In genomic region chr5:172503925-172504730, GRCh38 we compare ENCODE assay signal across 12 cellular contexts. TPM values are rescaled to one million over a fixed set of nuclear protein-coding genes. Genes with fewer than 3 reads are reported as not detected.
DNase-seq lines count a peak whose midpoint lies in the region; ATAC-seq lines count a peak whose summit lies in the region.
"Had no signal": no experiment of that assay in that cellular context is flagged by ENCODE, and none has a peak within 500 bp of the region (broad histone marks: within the 10 kb centered on the region; RNA-seq: fewer than 3 reads in every experiment).

No MANE protein-coding gene starts in this region.

- no peaks in the 10 kb centered on the region for H3K4me1 Mint-ChIP-seq in activated CD4-positive, alpha-beta memory T cell treated with anti-CD3 and anti-CD28 coated beads, Interleukin-2, amount 10 ng/mL, durations not matched to agents 7 days and 5 days
- no peaks in the 10 kb centered on the region for H3K4me1 Mint-ChIP-seq in activated CD4-positive, alpha-beta memory T cell treated with anti-CD3 and anti-CD28 coated beads for 36 hours (ENCODE audit: low read depth)
- H3K4me1 Mint-ChIP-seq: activated naive CD8-positive, alpha-beta T cell treated with anti-CD3 and anti-CD28 coated beads for 36 hours had no signal

- H3K9me3 Mint-ChIP-seq in activated CD4-positive, alpha-beta memory T cell treated with anti-CD3 and anti-CD28 coated beads, Interleukin-2, amount 10 ng/mL, durations not matched to agents 7 days and 5 days, result no peaks in the 10 kb centered on the region
- no peaks in the 10 kb centered on the region for H3K9me3 Mint-ChIP-seq in activated CD4-positive, alpha-beta memory T cell treated with anti-CD3 and anti-CD28 coated beads for 36 hours
- H3K9me3 Mint-ChIP-seq: activated naive CD8-positive, alpha-beta T cell treated with anti-CD3 and anti-CD28 coated beads for 36 hours had no signal

- no peak for ATAC-seq in GM21381 (IDR thresholded peaks at IDR 0.05; ENCODE audit: unreplicated experiment)

- H3K27ac Mint-ChIP-seq in activated CD4-positive, alpha-beta memory T cell treated with anti-CD3 and anti-CD28 coated beads, Interleukin-2, amount 10 ng/mL, durations not matched to agents 7 days and 5 days, result no peak overlapping the region
- H3K27ac Mint-ChIP-seq in activated CD4-positive, alpha-beta memory T cell treated with anti-CD3 and anti-CD28 coated beads for 36 hours, result no peak overlapping the region
- H3K27ac Mint-ChIP-seq: activated naive CD8-positive, alpha-beta T cell treated with anti-CD3 and anti-CD28 coated beads for 36 hours had no signal

- CTCF ChIA-PET in activated CD4-positive, alpha-beta memory T cell treated with anti-CD3 and anti-CD28 coated beads, Interleukin-2, amount 10 ng/mL, durations not matched to agents 7 days and 5 days (lab: Charles Lee), result no interaction called here
- CTCF ChIA-PET in activated CD4-positive, alpha-beta memory T cell treated with anti-CD3 and anti-CD28 coated beads for 36 hours (lab: Charles Lee), result no interaction called here

- intact Hi-C loops in activated CD4-positive, alpha-beta memory T cell treated with anti-CD3 and anti-CD28 coated beads for 36 hours (cut with micrococcal nuclease), result no loop called here
- intact Hi-C loops in cardiac septum (cut with DNase I), result no loop called here

- H3K27me3 Mint-ChIP-seq in activated CD4-positive, alpha-beta memory T cell treated with anti-CD3 and anti-CD28 coated beads, Interleukin-2, amount 10 ng/mL, durations not matched to agents 7 days and 5 days, result peaks cover 4% of the 10 kb centered on the region
- peaks cover 16% of the 10 kb centered on the region for H3K27me3 Mint-ChIP-seq in activated CD4-positive, alpha-beta memory T cell treated with anti-CD3 and anti-CD28 coated beads for 36 hours

- POLR2A ChIA-PET in activated CD4-positive, alpha-beta memory T cell treated with anti-CD3 and anti-CD28 coated beads, Interleukin-2, amount 10 ng/mL, durations not matched to agents 7 days and 5 days (lab: Charles Lee), result no interaction called here
- POLR2A ChIA-PET in activated CD4-positive, alpha-beta memory T cell treated with anti-CD3 and anti-CD28 coated beads for 36 hours (lab: Charles Lee), result no interaction called here

- peak; percentile 6 for DNase-seq in activated CD4-positive, alpha-beta memory T cell treated with anti-CD3 and anti-CD28 coated beads, Interleukin-2, amount 10 ng/mL, durations not matched to agents 7 days and 5 days
- no peak for DNase-seq in activated CD4-positive, alpha-beta memory T cell treated with anti-CD3 and anti-CD28 coated beads for 36 hours
- DNase-seq in cardiac septum (ENCODE audit: low spot score), result peak; percentile 83
- DNase-seq in occipital lobe (lab: John Stamatoyannopoulos, UW), result peak; percentile 17
- peak; percentile 40 for DNase-seq in ureter (ENCODE audit: low spot score)
- no peak for DNase-seq in NCI-H82 treated with DMSO at 0.1 percent for 48 hours (lab: John Stamatoyannopoulos, UW; ENCODE audit: unreplicated experiment)
- DNase-seq in hypothalamus (lab: John Stamatoyannopoulos, UW), result no peak
- DNase-seq: activated CD4-positive, alpha-beta T cell treated with anti-CD3 and anti-CD28 coated beads, Interleukin-2, amount 50 U/mL, for 48 hours; activated naive CD8-positive, alpha-beta T cell treated with anti-CD3 and anti-CD28 coated beads for 36 hours; foreskin melanocyte; NCI-H2171 treated with DMSO at 0.1 percent for 48 hours had no signal

- H3K4me3 Mint-ChIP-seq in activated CD4-positive, alpha-beta memory T cell treated with anti-CD3 and anti-CD28 coated beads, Interleukin-2, amount 10 ng/mL, durations not matched to agents 7 days and 5 days, result no peak overlapping the region
- H3K4me3 Mint-ChIP-seq in activated CD4-positive, alpha-beta memory T cell treated with anti-CD3 and anti-CD28 coated beads for 36 hours, result no peak overlapping the region
- H3K4me3 Mint-ChIP-seq: activated naive CD8-positive, alpha-beta T cell treated with anti-CD3 and anti-CD28 coated beads for 36 hours had no signal

- no peaks in the 10 kb centered on the region for H3K36me3 Mint-ChIP-seq in activated CD4-positive, alpha-beta memory T cell treated with anti-CD3 and anti-CD28 coated beads, Interleukin-2, amount 10 ng/mL, durations not matched to agents 7 days and 5 days (ENCODE audit: low read depth)
- H3K36me3 Mint-ChIP-seq in activated CD4-positive, alpha-beta memory T cell treated with anti-CD3 and anti-CD28 coated beads for 36 hours, result no peaks in the 10 kb centered on the region
- H3K36me3 Mint-ChIP-seq: activated naive CD8-positive, alpha-beta T cell treated with anti-CD3 and anti-CD28 coated beads for 36 hours had no signal

RNA-seq across cellular contexts. Expression of gene SH3PXD2B, which starts 49.8 kb away (rescaled TPM):
- under 1 TPM; 0.25 TPM for total RNA-seq in activated CD4-positive, alpha-beta memory T cell treated with anti-CD3 and anti-CD28 coated beads, Interleukin-2, amount 10 ng/mL, durations not matched to agents 7 days and 5 days
- total RNA-seq in activated CD4-positive, alpha-beta memory T cell treated with anti-CD3 and anti-CD28 coated beads for 36 hours, result 1 to 10 TPM in 1 of 2 experiments, under 1 TPM in 1; 0.99 to 1.1 TPM
- total RNA-seq in cardiac septum (5.1 TPM), occipital lobe (17.6 TPM), ureter (39.8 TPM)

Comparison
In these comparisons a context has a peak if more than half of its experiments do, and no peak if none do; other contexts are left out.
1. DNase-seq: peak in activated CD4-positive, alpha-beta memory T cell treated with anti-CD3 and anti-CD28 coated beads, Interleukin-2, amount 10 ng/mL, durations not matched to agents 7 days and 5 days (single experiment), cardiac septum (single experiment), occipital lobe (single experiment) and ureter (single experiment); none in activated CD4-positive, alpha-beta memory T cell treated with anti-CD3 and anti-CD28 coated beads for 36 hours (single experiment), NCI-H82 treated with DMSO at 0.1 percent for 48 hours (single experiment) and hypothalamus (0 of 51).